In the genomic region with DNA sequence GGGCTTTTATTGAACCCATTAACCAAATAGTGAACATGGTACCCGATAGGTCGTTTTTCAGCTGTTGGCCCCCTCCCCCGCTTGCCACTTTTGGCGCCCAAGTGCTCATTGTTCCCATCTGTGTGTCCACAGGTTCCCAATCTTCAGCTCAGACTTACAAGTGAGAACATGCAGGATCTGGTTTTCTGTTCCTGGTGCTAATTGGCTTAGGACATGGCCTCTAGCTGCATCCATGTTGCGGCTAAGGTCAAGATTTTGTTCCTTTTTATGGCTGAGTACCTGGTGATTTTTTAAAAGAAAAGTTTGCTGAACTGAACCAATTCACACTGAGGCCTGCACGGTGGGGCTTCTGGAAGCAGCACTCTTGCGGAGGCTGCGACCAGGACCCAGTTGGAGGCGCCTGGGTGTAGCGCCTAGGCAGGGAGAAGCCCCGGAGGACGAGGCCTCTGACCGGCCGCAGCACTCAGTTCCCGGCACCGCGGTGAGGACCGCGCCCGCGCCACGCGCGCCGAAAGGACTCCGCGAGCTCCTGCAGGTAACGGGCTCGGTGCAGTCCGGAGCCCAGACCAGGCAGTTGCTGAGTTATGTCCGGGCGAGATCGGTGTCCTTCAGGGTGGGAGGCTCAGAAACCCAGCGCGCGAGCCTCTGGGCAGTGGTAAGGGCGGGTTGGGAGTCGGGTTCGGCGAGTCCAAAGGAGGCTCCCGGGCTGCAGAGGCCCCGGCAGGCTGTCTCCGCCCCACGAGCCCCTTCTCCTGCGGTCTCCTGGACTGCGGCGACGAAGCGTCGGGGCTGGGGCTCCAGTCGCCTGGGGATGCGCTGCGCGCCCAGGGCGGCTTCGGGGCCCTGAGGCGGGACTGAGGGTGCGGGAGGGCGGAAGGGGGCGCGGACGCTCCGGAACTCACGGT, we compare ENCODE assay signal across 8 cellular contexts. TPM values are rescaled to one million over a fixed set of nuclear protein-coding genes. Genes with fewer than 3 reads are reported as not detected.
A peak's percentile ranks its signal among the peaks of the same experiment; 100 is the strongest.
DNase-seq lines count a peak whose midpoint lies in the region; ATAC-seq and TF ChIP-seq lines count a peak whose summit lies in the region.

No MANE protein-coding gene starts in this region.

- ATAC-seq in naive thymus-derived CD4-positive, alpha-beta T cell: peak; percentile 28
- ATAC-seq in HG03159 (IDR thresholded peaks at IDR 0.05; ENCODE audit: unreplicated experiment): no peak

- no peak for TF ChIP-seq POLR2A in Peyer's patch (IDR thresholded peaks at IDR 0.05)

- peaks cover 25 to 70% (median 31%) of the 10 kb centered on the region in 5 donors for H3K27me3 Mint-ChIP-seq in naive thymus-derived CD4-positive, alpha-beta T cell

- POLR2A ChIA-PET in naive thymus-derived CD4-positive, alpha-beta T cell (lab: Charles Lee): interaction anchor here (0.6 kb wide), 1 partner anchor 79 kb away, joined by 3 read pairs; no protein-coding TSS in a partner anchor

- H3K36me3 ChIP-seq in Peyer's patch: no peaks in the 10 kb centered on the region
- H3K36me3 ChIP-seq in esophagus (ENCODE audit: control insufficient read depth in 2 of 2, insufficient read depth in 2 of 2, low read length in 1 of 2): no peaks in the 10 kb centered on the region
- no peaks in the 10 kb centered on the region for H3K36me3 ChIP-seq in naive thymus-derived CD4-positive, alpha-beta T cell (ENCODE audit: control insufficient read depth in 2 of 3, insufficient read depth in 3 of 3, low read length in 3 of 3)

- peaks cover 0 to 2% (median 0%) of the 10 kb centered on the region in 11 donors for H3K9me3 Mint-ChIP-seq in naive thymus-derived CD4-positive, alpha-beta T cell

- H3K27me3 ChIP-seq in Peyer's patch (peaks cover 0 to 9% of the 10 kb centered on the region in 2 donors), esophagus (ENCODE audit: control insufficient read depth in 1 of 2, insufficient read depth in 2 of 2, low read length in 2 of 2) (no peaks in the 10 kb centered on the region)
- peaks cover 5% of the 10 kb centered on the region in 2 donors for H3K27me3 ChIP-seq in naive thymus-derived CD4-positive, alpha-beta T cell (ENCODE audit: control insufficient read depth in 2 of 2, insufficient read depth in 2 of 2, low read length in 2 of 2)

- CTCF ChIA-PET in naive thymus-derived CD4-positive, alpha-beta T cell (lab: Charles Lee): no interaction called here

- intact Hi-C loops in naive thymus-derived CD4-positive, alpha-beta T cell (cut with micrococcal nuclease): no loop called here

- WGBS in esophagus, 2 donors: 11 to 15% methylated on average over 40 to 64 of the region's 64 CpGs

- TF ChIP-seq CTCF in Peyer's patch (IDR thresholded peaks at IDR 0.05): no peak

- DNase-seq in ELR (ENCODE audit: low read depth) (peak; percentile 9), Peyer's patch (no peak), MV-4-11 (lab: John Stamatoyannopoulos, UW) (no peak), SKM-1 (lab: John Stamatoyannopoulos, UW; ENCODE audit: unreplicated experiment) (no peak), globus pallidus (ENCODE audit: low spot score) (no peak)
- peak in 1 of 9 donors; percentile 1 for DNase-seq in naive thymus-derived CD4-positive, alpha-beta T cell

- peak overlapping the region; percentile 52 to 88 (median 76) for H3K4me3 Mint-ChIP-seq in naive thymus-derived CD4-positive, alpha-beta T cell

- H3K4me1 Mint-ChIP-seq in naive thymus-derived CD4-positive, alpha-beta T cell: peaks cover 0 to 12% (median 8%) of the 10 kb centered on the region in 7 donors

- H3K27ac ChIP-seq in Peyer's patch (no peak overlapping the region), esophagus (ENCODE audit: low read depth in 2 of 2, low read length in 1 of 2) (peak overlapping the region in 1 of 2 donors; percentile 26)
- no peak overlapping the region for H3K27ac ChIP-seq in naive thymus-derived CD4-positive, alpha-beta T cell (ENCODE audit: low read depth, low read length)

- H3K9me3 ChIP-seq in Peyer's patch: no peaks in the 10 kb centered on the region
- no peaks in the 10 kb centered on the region for H3K9me3 ChIP-seq in esophagus (ENCODE audit: control insufficient read depth in 2 of 2, insufficient read depth in 1 of 2, low read depth in 1 of 2, low read length in 1 of 2)
- no peaks in the 10 kb centered on the region for H3K9me3 ChIP-seq in naive thymus-derived CD4-positive, alpha-beta T cell (ENCODE audit: control insufficient read depth in 2 of 3, low read length in 3 of 3)

- H3K4me3 ChIP-seq in Peyer's patch (peak overlapping the region; percentile 38 to 56 (median 52)), esophagus (ENCODE audit: low read depth in 1 of 2, low read length in 2 of 2) (peak overlapping the region; percentile 34 to 47)
- peak overlapping the region; percentile 30 for H3K4me3 ChIP-seq in naive thymus-derived CD4-positive, alpha-beta T cell (ENCODE audit: low read length)

- peaks cover 0 to 4% (median 0%) of the 10 kb centered on the region in 5 donors for H3K36me3 Mint-ChIP-seq in naive thymus-derived CD4-positive, alpha-beta T cell

- peaks cover 0 to 21% (median 11%) of the 10 kb centered on the region in 4 donors for H3K4me1 ChIP-seq in Peyer's patch
- H3K4me1 ChIP-seq in esophagus (ENCODE audit: control insufficient read depth in 2 of 2, insufficient read depth in 2 of 2, low read length in 1 of 2): peaks cover 6% of the 10 kb centered on the region in 2 donors
- H3K4me1 ChIP-seq in naive thymus-derived CD4-positive, alpha-beta T cell (ENCODE audit: control insufficient read depth in 2 of 2, insufficient read depth in 2 of 2, low read length in 2 of 2): no peaks in the 10 kb centered on the region

- no peak overlapping the region for H3K27ac Mint-ChIP-seq in naive thymus-derived CD4-positive, alpha-beta T cell

RNA-seq across cellular contexts. Expression of gene SLC25A4, which starts 15.8 kb away (rescaled TPM):
- 10 to 100 TPM; 17.3 to 64.4 (median 37.1) TPM for total RNA-seq in Peyer's patch
- polyA plus RNA-seq in esophagus: 10 to 100 TPM in 1 of 2 donors, 1 to 10 TPM in 1; 9.1 to 20.6 TPM
- total RNA-seq in naive thymus-derived CD4-positive, alpha-beta T cell: 1 to 10 TPM in 4 of 5 experiments, under 1 TPM in 1; 0.60 to 7.2 (median 4.9) TPM
- polyA plus RNA-seq in naive thymus-derived CD4-positive, alpha-beta T cell: 1 to 10 TPM; 2.7 to 3.8 TPM
